ENCODE assay signal across 15 cellular contexts in genomic region chrX:135657946-135658641, GRCh38. TPM values are rescaled to one million over a fixed set of nuclear protein-coding genes. Genes with fewer than 3 reads are reported as not detected.
"Had no signal": no experiment of that assay in that cellular context is flagged by ENCODE, and none has a peak within 500 bp of the region (broad histone marks: within the 10 kb centered on the region; RNA-seq: fewer than 3 reads in every experiment).

No MANE protein-coding gene starts in this region.

RNA-seq across cellular contexts. Expression of gene CT45A1, which starts 55.3 kb away (rescaled TPM):
- total RNA-seq: epithelial cell of proximal tubule; fibroblast of villous mesenchyme; heart left ventricle; left colon; lower leg skin; natural killer cell treated with Interleukin-12 subunit alpha and Interleukin-12 subunit beta and Interleukin-15 and Interleukin-18, amount 100 ng/mL, for 72 hours; osteocyte; progenitor cell of endocrine pancreas; sigmoid colon; smooth muscle cell; stomach; suprapubic skin; tibial nerve; urinary bladder; WTC11 had no signal
